ENCODE assay signal across 13 cellular contexts in genomic region chr4:48194986-48195773, GRCh38.
DNase-seq lines count a peak whose midpoint lies in the region; ATAC-seq and TF ChIP-seq lines count a peak whose summit lies in the region.
"Had no signal": no experiment of that assay in that cellular context is flagged by ENCODE, and none has a peak within 500 bp of the region (broad histone marks: within the 10 kb centered on the region; RNA-seq: fewer than 3 reads in every experiment).

No MANE protein-coding gene starts in this region.

- H3K4me2 ChIP-seq in Loucy (ENCODE audit: low read depth, low read length, poor library complexity, severe bottlenecking): peak overlapping the region; percentile 65

- H3K4me1 ChIP-seq in Loucy (ENCODE audit: insufficient read depth, low read length, poor library complexity, severe bottlenecking) (peaks cover 55% of the 10 kb centered on the region), ascending aorta (no peaks in the 10 kb centered on the region)

- peak; percentile 33 for DNase-seq in Caki2 (ENCODE audit: low read depth)
- DNase-seq in SHP77 treated with DMSO at 0.1 percent for 48 hours (lab: John Stamatoyannopoulos, UW): peak; percentile 33
- peak; percentile 16 for DNase-seq in glomerular endothelial cell (ENCODE audit: extremely low read depth, low read depth, low spot score)
- no peak for DNase-seq in immature natural killer cell
- DNase-seq in H7: no peak
- no peak for DNase-seq in ascending aorta (ENCODE audit: low spot score in 2 of 2)
- DNase-seq: activated CD4-positive, CD25-positive, alpha-beta regulatory T cell treated with anti-CD3 and anti-CD28 coated beads, Interleukin-2, amount 50 U/mL, for 72 hours; central memory CD4-positive, alpha-beta T cell; MG63; uterus had no signal

- H3K4me3 Mint-ChIP-seq in immature natural killer cell: peak overlapping the region in 2 of 5 donors; percentile 21 to 50

- H3K4me3 ChIP-seq in Loucy (ENCODE audit: low read length, poor library complexity, severe bottlenecking): peak overlapping the region; percentile 21
- no peak overlapping the region for H3K4me3 ChIP-seq in H7 (ENCODE audit: insufficient read depth, low read depth, low read length)
- no peak overlapping the region for H3K4me3 ChIP-seq in ascending aorta
- H3K4me3 ChIP-seq: MG63, uterus had no signal

- no peaks in the 10 kb centered on the region for H3K9me3 Mint-ChIP-seq in immature natural killer cell

- H3K36me3 ChIP-seq in Loucy (ENCODE audit: insufficient read depth, low read length) (peaks cover 32% of the 10 kb centered on the region; the same call in 1 of the 2 replicates), H7 (replicated peaks; ENCODE audit: control insufficient read depth, insufficient read depth, low read length) (no peaks in the 10 kb centered on the region), ascending aorta (no peaks in the 10 kb centered on the region)
- H3K36me3 ChIP-seq: MG63, uterus had no signal

- no peak for ATAC-seq in GM18498 (IDR thresholded peaks at IDR 0.05; ENCODE audit: unreplicated experiment)
- ATAC-seq: HCT116 had no signal

- H3K9me2 ChIP-seq in Loucy (replicated peaks; ENCODE audit: low read depth, low read length): no peaks in the 10 kb centered on the region

- H3K27ac Mint-ChIP-seq in immature natural killer cell: peak overlapping the region in 3 of 6 donors; percentile 6 to 70 (median 58)

- H3K36me3 Mint-ChIP-seq in immature natural killer cell: no peaks in the 10 kb centered on the region

- H3K9me3 ChIP-seq in Loucy (ENCODE audit: insufficient read depth, low read depth, low read length) (no peaks in the 10 kb centered on the region), ascending aorta (no peaks in the 10 kb centered on the region)
- H3K9me3 ChIP-seq: MG63, uterus had no signal

- H3K27ac ChIP-seq in ascending aorta: no peak overlapping the region
- H3K27ac ChIP-seq: uterus had no signal

- TF ChIP-seq CTCF in Loucy (conservative IDR thresholded peaks at IDR 0.05; ENCODE audit: low read length) (no peak), ascending aorta (IDR thresholded peaks at IDR 0.05) (no peak)

- H3K79me2 ChIP-seq in Loucy (ENCODE audit: insufficient read depth, low read length): peaks cover 86% of the 10 kb centered on the region

- H3K9ac ChIP-seq in Loucy (ENCODE audit: low read depth, low read length, poor library complexity, severe bottlenecking): peak overlapping the region; percentile 30

- H2AFZ ChIP-seq in Loucy (ENCODE audit: low read length): no peak overlapping the region

- peaks cover 5% of the 10 kb centered on the region; the same call in 1 of the 2 replicates for H3F3A ChIP-seq in Loucy (ENCODE audit: low read depth)

- no peaks in the 10 kb centered on the region for H3K27me3 ChIP-seq in Loucy (ENCODE audit: insufficient read depth, low read length, poor library complexity, severe bottlenecking)
- no peaks in the 10 kb centered on the region for H3K27me3 ChIP-seq in H7 (ENCODE audit: control insufficient read depth, insufficient read depth, low read length)
- no peaks in the 10 kb centered on the region for H3K27me3 ChIP-seq in ascending aorta
- H3K27me3 ChIP-seq: MG63, uterus had no signal

- in situ Hi-C loops in Caki2 (cut with HindIII; ENCODE audit: low pct_unique_long_range_greater_than_20kb, low sequenced_read_pairs): no loop called here

- H4K20me1 ChIP-seq in Loucy (ENCODE audit: insufficient read depth, low read length, poor library complexity, severe bottlenecking): peaks cover 12% of the 10 kb centered on the region

- peaks cover 18 to 23% of the 10 kb centered on the region in 2 donors for H3K4me1 Mint-ChIP-seq in immature natural killer cell

- H3K27me3 Mint-ChIP-seq in immature natural killer cell (ENCODE audit: low read depth in 3 of 3): peaks cover 0 to 2% (median under 1%) of the 10 kb centered on the region in 3 donors

- intact Hi-C loops in ascending aorta (cut with DNase I): no loop called here

Comparison
In these comparisons a context has a peak if more than half of its experiments do, and no peak if none do; other contexts are left out.
1. DNase-seq: peak in Caki2 (single experiment), SHP77 treated with DMSO at 0.1 percent for 48 hours (single experiment) and glomerular endothelial cell (single experiment); none in immature natural killer cell (0 of 3), H7 (single experiment) and ascending aorta (0 of 2).